Comparison of ENCODE assay signal across 8 cellular contexts in genomic region chr1:211382182-211382713, GRCh38. TPM values are rescaled to one million over a fixed set of nuclear protein-coding genes. Genes with fewer than 3 reads are reported as not detected.
DNase-seq lines count a peak whose midpoint lies in the region; ATAC-seq and TF ChIP-seq lines count a peak whose summit lies in the region.

No MANE protein-coding gene starts in this region.

- DNase-seq in Karpas-422: no peak
- no peak for DNase-seq in NCI-H2227 treated with DMSO at 0.1 percent for 48 hours (lab: John Stamatoyannopoulos, UW)
- DNase-seq in NCI-H774 (lab: John Stamatoyannopoulos, UW): no peak

- H3K36me3 ChIP-seq in Karpas-422 (ENCODE audit: insufficient read depth, low read length): no peaks in the 10 kb centered on the region

- H3K27ac Mint-ChIP-seq in dendritic cell treated with granulocyte-macrophage colony-stimulating factor and Interleukin-4, amounts not matched to agents 40 ng/mL and 50 ng/mL, for 4 days: peak overlapping the region; percentile 99
- H3K27ac Mint-ChIP-seq in nephron: peak overlapping the region; percentile 97 to 100 (median 100)

- no peaks in the 10 kb centered on the region for H3K27me3 Mint-ChIP-seq in dendritic cell treated with granulocyte-macrophage colony-stimulating factor and Interleukin-4, amounts not matched to agents 40 ng/mL and 50 ng/mL, for 4 days
- no peaks in the 10 kb centered on the region for H3K27me3 Mint-ChIP-seq in nephron (ENCODE audit: low read depth)

- H3K27me3 ChIP-seq in Karpas-422 (ENCODE audit: low read length): no peaks in the 10 kb centered on the region

- peaks cover 7% of the 10 kb centered on the region for H3K36me3 Mint-ChIP-seq in dendritic cell treated with granulocyte-macrophage colony-stimulating factor and Interleukin-4, amounts not matched to agents 40 ng/mL and 50 ng/mL, for 4 days (ENCODE audit: low read depth)
- H3K36me3 Mint-ChIP-seq in nephron (ENCODE audit: low read depth): no peaks in the 10 kb centered on the region

- peak overlapping the region; percentile 94 for H3K9ac ChIP-seq in Karpas-422 (ENCODE audit: low read length)

- no peaks in the 10 kb centered on the region for H3K9me3 Mint-ChIP-seq in dendritic cell treated with granulocyte-macrophage colony-stimulating factor and Interleukin-4, amounts not matched to agents 40 ng/mL and 50 ng/mL, for 4 days
- H3K9me3 Mint-ChIP-seq in nephron: no peaks in the 10 kb centered on the region

- peak overlapping the region; percentile 48 for H2AFZ ChIP-seq in Karpas-422 (ENCODE audit: low read length)

- H3K27ac ChIP-seq in C4-2B: peak overlapping the region; percentile 95
- peak overlapping the region; percentile 51; the same call in 1 of the 2 replicates for H3K27ac ChIP-seq in Karpas-422 (ENCODE audit: low read length)

- ATAC-seq in GM19455 (IDR thresholded peaks at IDR 0.05; ENCODE audit: unreplicated experiment): no peak
- no peak for ATAC-seq in HG03521 (IDR thresholded peaks at IDR 0.05; ENCODE audit: unreplicated experiment)

- peaks cover 31% of the 10 kb centered on the region for H3K4me1 Mint-ChIP-seq in dendritic cell treated with granulocyte-macrophage colony-stimulating factor and Interleukin-4, amounts not matched to agents 40 ng/mL and 50 ng/mL, for 4 days (ENCODE audit: low read depth)
- peaks cover 38% of the 10 kb centered on the region for H3K4me1 Mint-ChIP-seq in nephron

- H3K4me2 ChIP-seq in Karpas-422 (ENCODE audit: low read depth, low read length, poor library complexity, severe bottlenecking): peak overlapping the region; percentile 90

- H3K4me3 ChIP-seq in Karpas-422 (ENCODE audit: low read length): peak overlapping the region; percentile 87

- H3K4me3 Mint-ChIP-seq in dendritic cell treated with granulocyte-macrophage colony-stimulating factor and Interleukin-4, amounts not matched to agents 40 ng/mL and 50 ng/mL, for 4 days: peak overlapping the region; percentile 96
- H3K4me3 Mint-ChIP-seq in nephron: peak overlapping the region; percentile 92 to 98 (median 92)

- intact Hi-C loops in dendritic cell treated with granulocyte-macrophage colony-stimulating factor and Interleukin-4, amounts not matched to agents 40 ng/mL and 50 ng/mL, for 4 days (cut with micrococcal nuclease): loop anchor here (2.0 kb wide), 2 partner anchors 55 to 123 kb away; partner anchors contain the start of genes RCOR3 and TRAF5

- H3K79me2 ChIP-seq in Karpas-422 (ENCODE audit: low read length): peaks cover 14% of the 10 kb centered on the region

- no peaks in the 10 kb centered on the region for H3K9me2 ChIP-seq in Karpas-422 (replicated peaks; ENCODE audit: insufficient read depth, low read length)

- peaks cover 17% of the 10 kb centered on the region for H3K4me1 ChIP-seq in Karpas-422 (ENCODE audit: low read length)

- H3K9me3 ChIP-seq in Karpas-422 (ENCODE audit: low read length): no peaks in the 10 kb centered on the region

- H4K20me1 ChIP-seq in Karpas-422 (ENCODE audit: insufficient read depth, low read depth, low read length): no peaks in the 10 kb centered on the region

- TF ChIP-seq CTCF in C4-2B (conservative IDR thresholded peaks at IDR 0.05) (no peak), nephron (IDR thresholded peaks at IDR 0.05; ENCODE audit: unreplicated experiment in 3 of 3) (no peak)

RNA-seq across cellular contexts. Expression of gene TRAF5, which starts 55.6 kb away (rescaled TPM):
- total RNA-seq in Karpas-422 (2014; rRNA removed; shearing (Covaris generic); ENCODE audit: low replicate concordance): 19.7 and 39.7 TPM in 2 replicates
